In the genomic region with DNA sequence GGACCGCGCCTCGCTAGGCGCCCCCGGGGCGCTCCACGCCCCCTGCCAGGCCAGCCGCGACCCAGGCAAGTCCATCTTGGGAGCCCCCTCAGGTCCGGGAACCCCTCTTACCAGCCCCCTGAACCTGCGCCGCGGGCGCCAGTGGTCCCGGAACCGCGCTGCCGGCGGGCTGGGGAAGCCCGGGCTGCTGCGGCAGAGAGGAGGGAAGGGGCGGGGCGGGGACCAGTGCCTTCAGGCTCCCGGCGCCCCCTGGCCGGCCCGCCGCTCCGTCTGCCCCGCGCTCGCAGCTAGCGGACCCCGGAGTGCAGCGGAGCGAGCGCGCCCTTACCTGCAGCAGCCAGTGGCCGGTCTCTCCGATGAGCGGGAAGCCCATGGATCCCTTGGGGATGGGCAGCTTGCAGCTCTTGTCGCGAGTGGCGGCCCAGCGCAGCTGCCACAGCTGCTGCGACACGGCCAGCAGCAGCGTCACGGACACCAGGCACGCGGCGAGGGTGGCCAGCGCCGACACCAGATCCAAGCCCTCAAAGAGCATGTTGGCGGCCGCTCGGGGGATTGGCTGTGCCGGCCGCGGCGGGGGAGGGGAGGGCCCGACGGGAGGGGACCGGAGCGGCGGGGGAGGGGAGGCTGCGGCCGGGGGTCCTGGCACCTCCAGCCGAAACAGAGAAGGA, we compare ENCODE assay signal across 8 cellular contexts. TPM values are rescaled to one million over a fixed set of nuclear protein-coding genes. Genes with fewer than 3 reads are reported as not detected.
A peak's percentile ranks its signal among the peaks of the same experiment; 100 is the strongest.
DNase-seq lines count a peak whose midpoint lies in the region; ATAC-seq and TF ChIP-seq lines count a peak whose summit lies in the region.

A gene with protein sequence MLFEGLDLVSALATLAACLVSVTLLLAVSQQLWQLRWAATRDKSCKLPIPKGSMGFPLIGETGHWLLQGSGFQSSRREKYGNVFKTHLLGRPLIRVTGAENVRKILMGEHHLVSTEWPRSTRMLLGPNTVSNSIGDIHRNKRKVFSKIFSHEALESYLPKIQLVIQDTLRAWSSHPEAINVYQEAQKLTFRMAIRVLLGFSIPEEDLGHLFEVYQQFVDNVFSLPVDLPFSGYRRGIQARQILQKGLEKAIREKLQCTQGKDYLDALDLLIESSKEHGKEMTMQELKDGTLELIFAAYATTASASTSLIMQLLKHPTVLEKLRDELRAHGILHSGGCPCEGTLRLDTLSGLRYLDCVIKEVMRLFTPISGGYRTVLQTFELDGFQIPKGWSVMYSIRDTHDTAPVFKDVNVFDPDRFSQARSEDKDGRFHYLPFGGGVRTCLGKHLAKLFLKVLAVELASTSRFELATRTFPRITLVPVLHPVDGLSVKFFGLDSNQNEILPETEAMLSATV (minus strand): TSS at position 560 of the 668 bp plus-strand sequence. CDS start 28 bp downstream, at position 532.

- no peaks in the 10 kb centered on the region; the same call in 2 of the 3 replicates for H3K36me3 Mint-ChIP-seq in GM23338 (ENCODE audit: low read depth)
- peaks cover 10% of the 10 kb centered on the region for H3K36me3 Mint-ChIP-seq in T-helper 17 cell (ENCODE audit: low read depth)
- no peaks in the 10 kb centered on the region for H3K36me3 Mint-ChIP-seq in neural crest cell (ENCODE audit: low read depth)

- no peaks in the 10 kb centered on the region for H3K36me3 ChIP-seq in GM23338 (ENCODE audit: insufficient read depth)
- no peaks in the 10 kb centered on the region for H3K36me3 ChIP-seq in fibroblast of lung (ENCODE audit: control insufficient read depth, insufficient read depth, low read length)

- H3K4me3 Mint-ChIP-seq in GM23338 (peak within 1 kb of the TSS; percentile 82), T-helper 17 cell (peak within 1 kb of the TSS; percentile 96), neural crest cell (peak within 1 kb of the TSS; percentile 91)

- H3K27me3 Mint-ChIP-seq in GM23338 (ENCODE audit: insufficient read depth, low read depth, poor library complexity): peaks cover 87% of the 10 kb centered on the region
- peaks cover 79% of the 10 kb centered on the region for H3K27me3 Mint-ChIP-seq in T-helper 17 cell
- H3K27me3 Mint-ChIP-seq in neural crest cell (ENCODE audit: low read depth): peaks cover 89% of the 10 kb centered on the region

- H3K9me3 ChIP-seq in T-helper 17 cell (ENCODE audit: control insufficient read depth, low read length, poor library complexity, severe bottlenecking): no peaks in the 10 kb centered on the region
- no peaks in the 10 kb centered on the region for H3K9me3 ChIP-seq in fibroblast of lung (ENCODE audit: control insufficient read depth, insufficient read depth, low read depth, low read length)

- no peak within 1 kb of the TSS for H3K9ac ChIP-seq in fibroblast of lung (ENCODE audit: insufficient read depth, low read length)

- H3K4me2 ChIP-seq in GM23338: peak within 1 kb of the TSS; percentile 95
- peak within 1 kb of the TSS; percentile 68 for H3K4me2 ChIP-seq in fibroblast of lung (ENCODE audit: extremely low read depth, insufficient read depth, low read length)

- no peaks in the 10 kb centered on the region for H3K79me2 ChIP-seq in GM23338 (replicated peaks; ENCODE audit: insufficient read depth)
- H3K79me2 ChIP-seq in fibroblast of lung (ENCODE audit: control insufficient read depth, insufficient read depth, low read length): no peaks in the 10 kb centered on the region

- ATAC-seq in GM23338: peak; percentile 8
- no peak for ATAC-seq in T-helper 17 cell
- ATAC-seq in foreskin keratinocyte: no peak
- ATAC-seq in GM19324 (IDR thresholded peaks at IDR 0.05; ENCODE audit: low FRiP score, unreplicated experiment): no peak

- H2AFZ ChIP-seq in GM23338 (peak within 1 kb of the TSS; percentile 92), fibroblast of lung (ENCODE audit: low read length) (no peak within 1 kb of the TSS)

- H4K20me1 ChIP-seq in GM23338 (replicated peaks; ENCODE audit: insufficient read depth) (no peaks in the 10 kb centered on the region), fibroblast of lung (ENCODE audit: control insufficient read depth, extremely low read depth, insufficient read depth, low read length) (no peaks in the 10 kb centered on the region)

- 0 out of 2 replicates have a peak, but pooled peaks cover 3% of the 10 kb centered on the region for H3F3A ChIP-seq in GM23338 (replicated peaks; ENCODE audit: low read depth)

- H3K27ac ChIP-seq in GM23338 (ENCODE audit: low read depth) (no peak within 1 kb of the TSS), fibroblast of lung (ENCODE audit: insufficient read depth, low read length) (no peak within 1 kb of the TSS), foreskin keratinocyte (no peak within 1 kb of the TSS)

- H3K9me2 ChIP-seq in GM23338 (ENCODE audit: insufficient read depth): no peaks in the 10 kb centered on the region

- H3K4me1 ChIP-seq in GM23338 (ENCODE audit: insufficient read depth) (peaks cover 24% of the 10 kb centered on the region), fibroblast of lung (ENCODE audit: control insufficient read depth, extremely low read depth, insufficient read depth, low read length) (peaks cover 4% of the 10 kb centered on the region), foreskin keratinocyte (peaks cover 5% of the 10 kb centered on the region)

- no peak for TF ChIP-seq CTCF in GM23338 (conservative IDR thresholded peaks at IDR 0.05; ENCODE audit: low read depth in 2 of 2)
- TF ChIP-seq CTCF in fibroblast of lung (conservative IDR thresholded peaks at IDR 0.05 in 1 of 2, IDR thresholded peaks at IDR 0.05 in 1 of 2; ENCODE audit: low read depth in 1 of 2, low read length in 2 of 2): no peak
- TF ChIP-seq CTCF in neural crest cell (conservative IDR thresholded peaks at IDR 0.05): no peak
- no peak for TF ChIP-seq CTCF in foreskin keratinocyte (conservative IDR thresholded peaks at IDR 0.05)

- DNase-seq in GM23338 (ENCODE audit: low spot score) (peak; percentile 65), T-helper 17 cell (peak in 1 of 3 donors; percentile 8), fibroblast of lung (ENCODE audit: low read depth in 2 of 2) (no peak), neural crest cell (ENCODE audit: low read depth, low spot score) (no peak), foreskin keratinocyte (no peak), AG08395 (ENCODE audit: low spot score) (no peak), Kasumi-1 (lab: John Stamatoyannopoulos, UW) (no peak)

- H3K4me3 ChIP-seq in GM23338: peak within 1 kb of the TSS; percentile 77
- peak within 1 kb of the TSS in 3 of 4 experiments; percentile 37 to 60 (median 56) for H3K4me3 ChIP-seq in fibroblast of lung (replicated peaks in 1 of 4; ENCODE audit: control extremely low read depth in 1 of 4, insufficient read depth in 1 of 4, low read depth in 3 of 4, low read length in 4 of 4)

- H3K27ac Mint-ChIP-seq in GM23338 (no peak within 1 kb of the TSS), T-helper 17 cell (peak within 1 kb of the TSS; percentile 53), neural crest cell (ENCODE audit: unreplicated experiment) (peak within 1 kb of the TSS; percentile 90)

- H3K27me3 ChIP-seq in GM23338 (ENCODE audit: insufficient read depth) (peaks cover 95% of the 10 kb centered on the region), fibroblast of lung (ENCODE audit: control insufficient read depth, insufficient read depth, low read length) (peaks cover 70% of the 10 kb centered on the region), foreskin keratinocyte (peaks cover 91% of the 10 kb centered on the region)

- peaks cover 39% of the 10 kb centered on the region for H3K4me1 Mint-ChIP-seq in GM23338
- H3K4me1 Mint-ChIP-seq in T-helper 17 cell: peaks cover 37% of the 10 kb centered on the region
- peaks cover 60% of the 10 kb centered on the region for H3K4me1 Mint-ChIP-seq in neural crest cell

- peaks cover 3% of the 10 kb centered on the region; the same call in 2 of the 3 replicates for H3K9me3 Mint-ChIP-seq in GM23338
- H3K9me3 Mint-ChIP-seq in neural crest cell: no peaks in the 10 kb centered on the region

TF ChIP-seq in GM23338, 12 proteins besides CTCF, POLR2A, EP300 and RAD21 (continues in another document):
- no peak for TF ChIP-seq ZNF114 (CRISPR knock-in tag; IDR thresholded peaks at IDR 0.05)
- TF ChIP-seq EZH2phosphoT487 (IDR thresholded peaks at IDR 0.05; ENCODE audit: unreplicated experiment): no peak
- TF ChIP-seq, protein P1, sequence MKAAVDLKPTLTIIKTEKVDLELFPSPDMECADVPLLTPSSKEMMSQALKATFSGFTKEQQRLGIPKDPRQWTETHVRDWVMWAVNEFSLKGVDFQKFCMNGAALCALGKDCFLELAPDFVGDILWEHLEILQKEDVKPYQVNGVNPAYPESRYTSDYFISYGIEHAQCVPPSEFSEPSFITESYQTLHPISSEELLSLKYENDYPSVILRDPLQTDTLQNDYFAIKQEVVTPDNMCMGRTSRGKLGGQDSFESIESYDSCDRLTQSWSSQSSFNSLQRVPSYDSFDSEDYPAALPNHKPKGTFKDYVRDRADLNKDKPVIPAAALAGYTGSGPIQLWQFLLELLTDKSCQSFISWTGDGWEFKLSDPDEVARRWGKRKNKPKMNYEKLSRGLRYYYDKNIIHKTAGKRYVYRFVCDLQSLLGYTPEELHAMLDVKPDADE (IDR thresholded peaks at IDR 0.05): no peak
- no peak for TF ChIP-seq NANOG (IDR thresholded peaks at IDR 0.05; ENCODE audit: borderline replicate concordance)
- TF ChIP-seq JUNB (IDR thresholded peaks at IDR 0.05; ENCODE audit: unreplicated experiment): no peak
- TF ChIP-seq STAT1 (IDR thresholded peaks at IDR 0.05; ENCODE audit: unreplicated experiment): no peak
- no peak for TF ChIP-seq ZNF331 (CRISPR knock-in tag; IDR thresholded peaks at IDR 0.05; ENCODE audit: low read depth)

RNA-seq across cellular contexts. Expression of the gene that starts here (rescaled TPM):
- total RNA-seq in GM23338 (2014; rRNA removed; shearing (Covaris generic)): 0.16 and 0.31 TPM in 2 replicates
- polyA plus RNA-seq in GM23338 (2016; fragmentation: Nextera tagmentation; extraction: Ambion mirVana): 0.05 and 0.07 TPM in 2 replicates
- total RNA-seq in T-helper 17 cell: not detected
- 0.17 and 0.51 TPM in 2 replicates for total RNA-seq in fibroblast of lung
- polyA plus RNA-seq in fibroblast of lung: 0.02 and 0.09 TPM in 2 replicates
- polyA plus RNA-seq in fibroblast of lung (2012): 0.07 and 0.17 TPM in 2 replicates
- 0.24 and 0.85 TPM in 2 replicates for polyA minus RNA-seq in fibroblast of lung (ENCODE audit: low replicate concordance)
- total RNA-seq in neural crest cell: 15.4 and 16.4 TPM in 2 replicates
- 0.31 and 1.0 TPM in 2 replicates for total RNA-seq in foreskin keratinocyte
- 0.09 and 0.40 TPM in 2 replicates for polyA plus RNA-seq in foreskin keratinocyte

Comparison
In these comparisons a context has a peak if more than half of its experiments do, and no peak if none do; other contexts are left out.
1. Peak in DNase-seq, ATAC-seq, H3K4me3 ChIP-seq and H3K4me2 ChIP-seq in GM23338; RNA of the gene not detected or under 1 TPM.